1 cellular context compared by ENCODE assay signal in the genomic region with DNA sequence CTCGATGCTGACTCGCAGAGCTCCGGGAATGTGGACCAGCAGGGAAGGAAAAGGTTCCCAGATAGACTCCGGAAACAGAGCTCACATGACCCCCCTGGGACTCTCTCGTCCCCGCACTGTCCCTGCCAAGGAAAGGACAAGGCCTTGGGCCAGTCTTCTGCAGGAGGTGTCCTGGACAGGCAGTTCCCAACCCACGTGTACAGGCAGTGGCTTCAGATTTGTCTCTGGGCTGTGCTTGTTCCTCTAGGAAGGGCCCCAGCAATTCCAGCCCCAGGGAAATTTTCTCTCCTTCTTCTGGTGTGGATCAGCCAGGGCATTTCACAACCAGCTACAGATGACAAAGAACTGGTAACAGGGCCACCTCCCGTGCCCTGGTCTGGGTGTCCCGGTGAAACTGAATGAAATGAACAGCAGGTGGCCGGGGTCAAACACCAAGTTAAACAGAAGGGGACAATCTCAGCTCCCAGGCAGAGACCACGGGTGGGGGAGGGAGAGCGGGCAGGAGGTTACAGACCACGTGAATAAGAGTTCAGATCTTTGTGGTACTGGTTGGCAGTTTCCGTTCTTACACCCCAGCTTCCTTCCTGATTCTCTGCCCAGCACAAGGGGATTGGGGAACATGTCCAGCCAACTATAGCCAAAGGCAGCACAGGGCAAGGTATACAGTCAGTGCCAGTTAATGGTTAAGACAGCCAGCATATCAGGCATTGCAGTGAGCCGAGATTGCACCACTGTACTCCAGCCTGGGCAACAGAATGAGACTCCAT.
TF ChIP-seq lines count a peak whose summit lies in the region.

No MANE protein-coding gene starts in this region.

TF ChIP-seq in GM12878, 131 proteins besides CTCF, POLR2A, EP300 and RAD21 (continues in another document):
- TF ChIP-seq SUPT20H (IDR thresholded peaks at IDR 0.05; ENCODE audit: borderline replicate concordance, control insufficient read depth, low read depth, low read length) = no peak
- no peak for TF ChIP-seq STAT3 (IDR thresholded peaks at IDR 0.05; ENCODE audit: low read depth, low read length)
- TF ChIP-seq, protein P1, sequence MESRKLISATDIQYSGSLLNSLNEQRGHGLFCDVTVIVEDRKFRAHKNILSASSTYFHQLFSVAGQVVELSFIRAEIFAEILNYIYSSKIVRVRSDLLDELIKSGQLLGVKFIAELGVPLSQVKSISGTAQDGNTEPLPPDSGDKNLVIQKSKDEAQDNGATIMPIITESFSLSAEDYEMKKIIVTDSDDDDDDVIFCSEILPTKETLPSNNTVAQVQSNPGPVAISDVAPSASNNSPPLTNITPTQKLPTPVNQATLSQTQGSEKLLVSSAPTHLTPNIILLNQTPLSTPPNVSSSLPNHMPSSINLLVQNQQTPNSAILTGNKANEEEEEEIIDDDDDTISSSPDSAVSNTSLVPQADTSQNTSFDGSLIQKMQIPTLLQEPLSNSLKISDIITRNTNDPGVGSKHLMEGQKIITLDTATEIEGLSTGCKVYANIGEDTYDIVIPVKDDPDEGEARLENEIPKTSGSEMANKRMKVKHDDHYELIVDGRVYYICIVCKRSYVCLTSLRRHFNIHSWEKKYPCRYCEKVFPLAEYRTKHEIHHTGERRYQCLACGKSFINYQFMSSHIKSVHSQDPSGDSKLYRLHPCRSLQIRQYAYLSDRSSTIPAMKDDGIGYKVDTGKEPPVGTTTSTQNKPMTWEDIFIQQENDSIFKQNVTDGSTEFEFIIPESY (IDR thresholded peaks at IDR 0.05) = no peak
- no peak for TF ChIP-seq ESRRA (IDR thresholded peaks at IDR 0.05; ENCODE audit: low read length)
- TF ChIP-seq RAD51 (IDR thresholded peaks at IDR 0.05) = peak; percentile 71
- no peak for TF ChIP-seq MTA3 (IDR thresholded peaks at IDR 0.05; ENCODE audit: borderline replicate concordance, low read length)
- no peak for TF ChIP-seq ZNF274 (IDR thresholded peaks at IDR 0.05; ENCODE audit: insufficient read depth, insufficient read length)
- TF ChIP-seq TCF12 (IDR thresholded peaks at IDR 0.05; ENCODE audit: low read depth, low read length) = peak; percentile 72
- peak; percentile 68; the same call in 1 of the 2 replicates for TF ChIP-seq GATAD2B (conservative IDR thresholded peaks at IDR 0.05; ENCODE audit: low read depth)
- TF ChIP-seq JUND (IDR thresholded peaks at IDR 0.05; ENCODE audit: low read depth, low read length) = no peak
- 0 out of 2 replicates have a peak, but pooled peaks have one; percentile 35 for TF ChIP-seq IRF4 (IDR thresholded peaks at IDR 0.05; ENCODE audit: low read depth, low read length)
- no peak for TF ChIP-seq SRF (IDR thresholded peaks at IDR 0.05; ENCODE audit: low read depth in 2 of 2, low read length in 2 of 2)
- TF ChIP-seq, protein P2, sequence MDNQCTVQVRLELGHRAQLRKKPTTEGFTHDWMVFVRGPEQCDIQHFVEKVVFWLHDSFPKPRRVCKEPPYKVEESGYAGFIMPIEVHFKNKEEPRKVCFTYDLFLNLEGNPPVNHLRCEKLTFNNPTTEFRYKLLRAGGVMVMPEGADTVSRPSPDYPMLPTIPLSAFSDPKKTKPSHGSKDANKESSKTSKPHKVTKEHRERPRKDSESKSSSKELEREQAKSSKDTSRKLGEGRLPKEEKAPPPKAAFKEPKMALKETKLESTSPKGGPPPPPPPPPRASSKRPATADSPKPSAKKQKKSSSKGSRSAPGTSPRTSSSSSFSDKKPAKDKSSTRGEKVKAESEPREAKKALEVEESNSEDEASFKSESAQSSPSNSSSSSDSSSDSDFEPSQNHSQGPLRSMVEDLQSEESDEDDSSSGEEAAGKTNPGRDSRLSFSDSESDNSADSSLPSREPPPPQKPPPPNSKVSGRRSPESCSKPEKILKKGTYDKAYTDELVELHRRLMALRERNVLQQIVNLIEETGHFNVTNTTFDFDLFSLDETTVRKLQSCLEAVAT (IDR thresholded peaks at IDR 0.05) = no peak
- TF ChIP-seq NR2C1 (IDR thresholded peaks at IDR 0.05) = peak; percentile 56; the same call in 1 of the 2 replicates
- peak; percentile 65 for TF ChIP-seq IKZF1 (conservative IDR thresholded peaks at IDR 0.05)
- TF ChIP-seq KDM1A (IDR thresholded peaks at IDR 0.05; ENCODE audit: borderline replicate concordance) = no peak
- TF ChIP-seq, protein P3, sequence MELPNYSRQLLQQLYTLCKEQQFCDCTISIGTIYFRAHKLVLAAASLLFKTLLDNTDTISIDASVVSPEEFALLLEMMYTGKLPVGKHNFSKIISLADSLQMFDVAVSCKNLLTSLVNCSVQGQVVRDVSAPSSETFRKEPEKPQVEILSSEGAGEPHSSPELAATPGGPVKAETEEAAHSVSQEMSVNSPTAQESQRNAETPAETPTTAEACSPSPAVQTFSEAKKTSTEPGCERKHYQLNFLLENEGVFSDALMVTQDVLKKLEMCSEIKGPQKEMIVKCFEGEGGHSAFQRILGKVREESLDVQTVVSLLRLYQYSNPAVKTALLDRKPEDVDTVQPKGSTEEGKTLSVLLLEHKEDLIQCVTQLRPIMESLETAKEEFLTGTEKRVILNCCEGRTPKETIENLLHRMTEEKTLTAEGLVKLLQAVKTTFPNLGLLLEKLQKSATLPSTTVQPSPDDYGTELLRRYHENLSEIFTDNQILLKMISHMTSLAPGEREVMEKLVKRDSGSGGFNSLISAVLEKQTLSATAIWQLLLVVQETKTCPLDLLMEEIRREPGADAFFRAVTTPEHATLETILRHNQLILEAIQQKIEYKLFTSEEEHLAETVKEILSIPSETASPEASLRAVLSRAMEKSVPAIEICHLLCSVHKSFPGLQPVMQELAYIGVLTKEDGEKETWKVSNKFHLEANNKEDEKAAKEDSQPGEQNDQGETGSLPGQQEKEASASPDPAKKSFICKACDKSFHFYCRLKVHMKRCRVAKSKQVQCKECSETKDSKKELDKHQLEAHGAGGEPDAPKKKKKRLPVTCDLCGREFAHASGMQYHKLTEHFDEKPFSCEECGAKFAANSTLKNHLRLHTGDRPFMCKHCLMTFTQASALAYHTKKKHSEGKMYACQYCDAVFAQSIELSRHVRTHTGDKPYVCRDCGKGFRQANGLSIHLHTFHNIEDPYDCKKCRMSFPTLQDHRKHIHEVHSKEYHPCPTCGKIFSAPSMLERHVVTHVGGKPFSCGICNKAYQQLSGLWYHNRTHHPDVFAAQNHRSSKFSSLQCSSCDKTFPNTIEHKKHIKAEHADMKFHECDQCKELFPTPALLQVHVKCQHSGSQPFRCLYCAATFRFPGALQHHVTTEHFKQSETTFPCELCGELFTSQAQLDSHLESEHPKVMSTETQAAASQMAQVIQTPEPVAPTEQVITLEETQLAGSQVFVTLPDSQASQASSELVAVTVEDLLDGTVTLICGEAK (IDR thresholded peaks at IDR 0.05; ENCODE audit: borderline replicate concordance) = no peak
- TF ChIP-seq, protein P4, sequence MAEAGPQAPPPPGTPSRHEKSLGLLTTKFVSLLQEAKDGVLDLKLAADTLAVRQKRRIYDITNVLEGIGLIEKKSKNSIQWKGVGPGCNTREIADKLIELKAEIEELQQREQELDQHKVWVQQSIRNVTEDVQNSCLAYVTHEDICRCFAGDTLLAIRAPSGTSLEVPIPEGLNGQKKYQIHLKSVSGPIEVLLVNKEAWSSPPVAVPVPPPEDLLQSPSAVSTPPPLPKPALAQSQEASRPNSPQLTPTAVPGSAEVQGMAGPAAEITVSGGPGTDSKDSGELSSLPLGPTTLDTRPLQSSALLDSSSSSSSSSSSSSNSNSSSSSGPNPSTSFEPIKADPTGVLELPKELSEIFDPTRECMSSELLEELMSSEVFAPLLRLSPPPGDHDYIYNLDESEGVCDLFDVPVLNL (IDR thresholded peaks at IDR 0.05; ENCODE audit: low read depth, low read length) = no peak
- TF ChIP-seq, protein P5, sequence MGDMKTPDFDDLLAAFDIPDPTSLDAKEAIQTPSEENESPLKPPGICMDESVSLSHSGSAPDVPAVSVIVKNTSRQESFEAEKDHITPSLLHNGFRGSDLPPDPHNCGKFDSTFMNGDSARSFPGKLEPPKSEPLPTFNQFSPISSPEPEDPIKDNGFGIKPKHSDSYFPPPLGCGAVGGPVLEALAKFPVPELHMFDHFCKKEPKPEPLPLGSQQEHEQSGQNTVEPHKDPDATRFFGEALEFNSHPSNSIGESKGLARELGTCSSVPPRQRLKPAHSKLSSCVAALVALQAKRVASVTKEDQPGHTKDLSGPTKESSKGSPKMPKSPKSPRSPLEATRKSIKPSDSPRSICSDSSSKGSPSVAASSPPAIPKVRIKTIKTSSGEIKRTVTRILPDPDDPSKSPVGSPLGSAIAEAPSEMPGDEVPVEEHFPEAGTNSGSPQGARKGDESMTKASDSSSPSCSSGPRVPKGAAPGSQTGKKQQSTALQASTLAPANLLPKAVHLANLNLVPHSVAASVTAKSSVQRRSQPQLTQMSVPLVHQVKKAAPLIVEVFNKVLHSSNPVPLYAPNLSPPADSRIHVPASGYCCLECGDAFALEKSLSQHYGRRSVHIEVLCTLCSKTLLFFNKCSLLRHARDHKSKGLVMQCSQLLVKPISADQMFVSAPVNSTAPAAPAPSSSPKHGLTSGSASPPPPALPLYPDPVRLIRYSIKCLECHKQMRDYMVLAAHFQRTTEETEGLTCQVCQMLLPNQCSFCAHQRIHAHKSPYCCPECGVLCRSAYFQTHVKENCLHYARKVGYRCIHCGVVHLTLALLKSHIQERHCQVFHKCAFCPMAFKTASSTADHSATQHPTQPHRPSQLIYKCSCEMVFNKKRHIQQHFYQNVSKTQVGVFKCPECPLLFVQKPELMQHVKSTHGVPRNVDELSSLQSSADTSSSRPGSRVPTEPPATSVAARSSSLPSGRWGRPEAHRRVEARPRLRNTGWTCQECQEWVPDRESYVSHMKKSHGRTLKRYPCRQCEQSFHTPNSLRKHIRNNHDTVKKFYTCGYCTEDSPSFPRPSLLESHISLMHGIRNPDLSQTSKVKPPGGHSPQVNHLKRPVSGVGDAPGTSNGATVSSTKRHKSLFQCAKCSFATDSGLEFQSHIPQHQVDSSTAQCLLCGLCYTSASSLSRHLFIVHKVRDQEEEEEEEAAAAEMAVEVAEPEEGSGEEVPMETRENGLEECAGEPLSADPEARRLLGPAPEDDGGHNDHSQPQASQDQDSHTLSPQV (IDR thresholded peaks at IDR 0.05) = peak; percentile 80; the same call in 1 of the 2 replicates
- peak; percentile 20; the same call in 1 of the 2 replicates for TF ChIP-seq TAF1 (IDR thresholded peaks at IDR 0.05; ENCODE audit: borderline replicate concordance, low read depth, low read length)
- no peak for TF ChIP-seq ATF7 (IDR thresholded peaks at IDR 0.05; ENCODE audit: low read depth)
- no peak for TF ChIP-seq EGR1 (IDR thresholded peaks at IDR 0.05; ENCODE audit: borderline replicate concordance in 1 of 2, low read depth in 2 of 2, low read length in 2 of 2)
- TF ChIP-seq ZZZ3 (IDR thresholded peaks at IDR 0.05; ENCODE audit: control insufficient read depth, insufficient read length, low read depth) = no peak
- TF ChIP-seq CBX3 (IDR thresholded peaks at IDR 0.05; ENCODE audit: borderline replicate concordance, low read depth) = no peak
- no peak for TF ChIP-seq NR2C2 (IDR thresholded peaks at IDR 0.05; ENCODE audit: borderline replicate concordance, control insufficient read depth, insufficient read length, low read depth)
- no peak for TF ChIP-seq RCOR1 (conservative IDR thresholded peaks at IDR 0.05; ENCODE audit: low read depth, low read length)
- TF ChIP-seq BMI1 (IDR thresholded peaks at IDR 0.05; ENCODE audit: borderline replicate concordance) = no peak
- TF ChIP-seq HDAC6 (IDR thresholded peaks at IDR 0.05; ENCODE audit: unreplicated experiment) = no peak
- TF ChIP-seq PAX8 (IDR thresholded peaks at IDR 0.05) = no peak
- TF ChIP-seq YY1 (IDR thresholded peaks at IDR 0.05; ENCODE audit: low read depth, low read length) = 0 out of 2 replicates have a peak, but pooled peaks have one; percentile 34
- TF ChIP-seq, protein P6, sequence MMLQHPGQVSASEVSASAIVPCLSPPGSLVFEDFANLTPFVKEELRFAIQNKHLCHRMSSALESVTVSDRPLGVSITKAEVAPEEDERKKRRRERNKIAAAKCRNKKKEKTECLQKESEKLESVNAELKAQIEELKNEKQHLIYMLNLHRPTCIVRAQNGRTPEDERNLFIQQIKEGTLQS (IDR thresholded peaks at IDR 0.05; ENCODE audit: borderline replicate concordance, extremely low read depth, low read depth, low read length) = no peak
- TF ChIP-seq, protein P7, sequence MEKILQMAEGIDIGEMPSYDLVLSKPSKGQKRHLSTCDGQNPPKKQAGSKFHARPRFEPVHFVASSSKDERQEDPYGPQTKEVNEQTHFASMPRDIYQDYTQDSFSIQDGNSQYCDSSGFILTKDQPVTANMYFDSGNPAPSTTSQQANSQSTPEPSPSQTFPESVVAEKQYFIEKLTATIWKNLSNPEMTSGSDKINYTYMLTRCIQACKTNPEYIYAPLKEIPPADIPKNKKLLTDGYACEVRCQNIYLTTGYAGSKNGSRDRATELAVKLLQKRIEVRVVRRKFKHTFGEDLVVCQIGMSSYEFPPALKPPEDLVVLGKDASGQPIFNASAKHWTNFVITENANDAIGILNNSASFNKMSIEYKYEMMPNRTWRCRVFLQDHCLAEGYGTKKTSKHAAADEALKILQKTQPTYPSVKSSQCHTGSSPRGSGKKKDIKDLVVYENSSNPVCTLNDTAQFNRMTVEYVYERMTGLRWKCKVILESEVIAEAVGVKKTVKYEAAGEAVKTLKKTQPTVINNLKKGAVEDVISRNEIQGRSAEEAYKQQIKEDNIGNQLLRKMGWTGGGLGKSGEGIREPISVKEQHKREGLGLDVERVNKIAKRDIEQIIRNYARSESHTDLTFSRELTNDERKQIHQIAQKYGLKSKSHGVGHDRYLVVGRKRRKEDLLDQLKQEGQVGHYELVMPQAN (conservative IDR thresholded peaks at IDR 0.05) = no peak
- peak; percentile 50 to 68; a peak in 3 of 4 replicates for TF ChIP-seq BHLHE40 (IDR thresholded peaks at IDR 0.05; ENCODE audit: borderline replicate concordance in 1 of 2, low read depth in 2 of 2, low read length in 1 of 2)
- no peak for TF ChIP-seq CBFB (IDR thresholded peaks at IDR 0.05; ENCODE audit: low read depth)
- TF ChIP-seq ETV6 (conservative IDR thresholded peaks at IDR 0.05 in 1 of 2, IDR thresholded peaks at IDR 0.05 in 1 of 2; ENCODE audit: borderline replicate concordance in 1 of 2, low read depth in 1 of 2) = peak in 1 of 2 experiments; percentile 79; a peak in 1 of 4 replicates
- TF ChIP-seq, protein P8, sequence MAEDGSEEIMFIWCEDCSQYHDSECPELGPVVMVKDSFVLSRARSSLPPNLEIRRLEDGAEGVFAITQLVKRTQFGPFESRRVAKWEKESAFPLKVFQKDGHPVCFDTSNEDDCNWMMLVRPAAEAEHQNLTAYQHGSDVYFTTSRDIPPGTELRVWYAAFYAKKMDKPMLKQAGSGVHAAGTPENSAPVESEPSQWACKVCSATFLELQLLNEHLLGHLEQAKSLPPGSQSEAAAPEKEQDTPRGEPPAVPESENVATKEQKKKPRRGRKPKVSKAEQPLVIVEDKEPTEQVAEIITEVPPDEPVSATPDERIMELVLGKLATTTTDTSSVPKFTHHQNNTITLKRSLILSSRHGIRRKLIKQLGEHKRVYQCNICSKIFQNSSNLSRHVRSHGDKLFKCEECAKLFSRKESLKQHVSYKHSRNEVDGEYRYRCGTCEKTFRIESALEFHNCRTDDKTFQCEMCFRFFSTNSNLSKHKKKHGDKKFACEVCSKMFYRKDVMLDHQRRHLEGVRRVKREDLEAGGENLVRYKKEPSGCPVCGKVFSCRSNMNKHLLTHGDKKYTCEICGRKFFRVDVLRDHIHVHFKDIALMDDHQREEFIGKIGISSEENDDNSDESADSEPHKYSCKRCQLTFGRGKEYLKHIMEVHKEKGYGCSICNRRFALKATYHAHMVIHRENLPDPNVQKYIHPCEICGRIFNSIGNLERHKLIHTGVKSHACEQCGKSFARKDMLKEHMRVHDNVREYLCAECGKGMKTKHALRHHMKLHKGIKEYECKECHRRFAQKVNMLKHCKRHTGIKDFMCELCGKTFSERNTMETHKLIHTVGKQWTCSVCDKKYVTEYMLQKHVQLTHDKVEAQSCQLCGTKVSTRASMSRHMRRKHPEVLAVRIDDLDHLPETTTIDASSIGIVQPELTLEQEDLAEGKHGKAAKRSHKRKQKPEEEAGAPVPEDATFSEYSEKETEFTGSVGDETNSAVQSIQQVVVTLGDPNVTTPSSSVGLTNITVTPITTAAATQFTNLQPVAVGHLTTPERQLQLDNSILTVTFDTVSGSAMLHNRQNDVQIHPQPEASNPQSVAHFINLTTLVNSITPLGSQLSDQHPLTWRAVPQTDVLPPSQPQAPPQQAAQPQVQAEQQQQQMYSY (CRISPR knock-in tag; IDR thresholded peaks at IDR 0.05) = no peak
